In the genomic region with DNA sequence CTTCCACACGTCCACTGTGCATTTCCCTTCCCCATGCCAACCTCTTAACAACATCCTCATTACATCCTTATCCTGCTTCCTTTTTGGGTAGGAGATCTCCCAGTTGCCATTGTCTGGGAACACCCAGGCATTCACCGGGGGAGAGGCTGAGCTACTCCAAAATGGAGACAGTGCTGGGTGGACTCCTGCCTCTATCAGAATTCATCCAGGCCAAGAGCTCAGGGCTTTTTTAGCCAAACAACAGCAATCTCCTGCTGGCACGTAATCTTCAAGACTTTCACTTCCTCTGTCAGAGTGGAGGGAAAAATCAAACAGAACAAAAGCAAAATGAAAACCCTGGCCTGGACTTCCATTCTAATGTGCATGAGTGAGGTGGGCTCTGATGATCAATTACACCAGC, we compare ENCODE assay signal across 11 cellular contexts.
DNase-seq lines count a peak whose midpoint lies in the region; ATAC-seq and TF ChIP-seq lines count a peak whose summit lies in the region.
"Had no signal": no experiment of that assay in that cellular context is flagged by ENCODE, and none has a peak within 500 bp of the region (broad histone marks: within the 10 kb centered on the region; RNA-seq: fewer than 3 reads in every experiment).

No MANE protein-coding gene starts in this region.

- peaks cover 20% of the 10 kb centered on the region for H3K27me3 Mint-ChIP-seq in dendritic cell treated with granulocyte-macrophage colony-stimulating factor and Interleukin-4, amounts not matched to agents 40 ng/mL and 50 ng/mL, for 4 days

- no peaks in the 10 kb centered on the region for H3K9me3 Mint-ChIP-seq in dendritic cell treated with granulocyte-macrophage colony-stimulating factor and Interleukin-4, amounts not matched to agents 40 ng/mL and 50 ng/mL, for 4 days

- H3K27ac ChIP-seq in spleen, result peak overlapping the region in 6 of 8 donors; percentile 22 to 73 (median 49)

- TF ChIP-seq CTCF in spleen (IDR thresholded peaks at IDR 0.05 in 8 of 11, conservative IDR thresholded peaks at IDR 0.05 in 3 of 11), result no peak

- ATAC-seq in GM19351 (IDR thresholded peaks at IDR 0.05; ENCODE audit: unreplicated experiment), result peak; percentile 77
- ATAC-seq in HG03521 (IDR thresholded peaks at IDR 0.05; ENCODE audit: unreplicated experiment), result peak; percentile 61
- ATAC-seq in HG02884 (IDR thresholded peaks at IDR 0.05; ENCODE audit: unreplicated experiment), result no peak
- ATAC-seq in HG03520 (IDR thresholded peaks at IDR 0.05; ENCODE audit: unreplicated experiment), result no peak

- no peaks in the 10 kb centered on the region for H3K9me3 ChIP-seq in spleen

- no peaks in the 10 kb centered on the region for H3K36me3 ChIP-seq in spleen

- H3K4me3 Mint-ChIP-seq in dendritic cell treated with granulocyte-macrophage colony-stimulating factor and Interleukin-4, amounts not matched to agents 40 ng/mL and 50 ng/mL, for 4 days, result peak overlapping the region; percentile 59

- DNase-seq in spleen (no peak), NCI-H187 (lab: John Stamatoyannopoulos, UW) (no peak), NCI-H82 (lab: John Stamatoyannopoulos, UW) (no peak)
- DNase-seq: activated gamma-delta T cell; hypothalamus; stimulated activated CD4-positive, alpha-beta T cell treated with anti-CD3 and anti-CD28 coated beads, Interleukin-2, amount 100 ng/mL, for 24 hours had no signal

- TF ChIP-seq POLR2A in spleen (IDR thresholded peaks at IDR 0.05), result no peak

- H3K4me1 ChIP-seq in spleen, result peaks cover 12 to 34% (median 23%) of the 10 kb centered on the region in 6 donors

- no peak overlapping the region for H3K4me3 ChIP-seq in spleen

- H3K4me1 Mint-ChIP-seq in dendritic cell treated with granulocyte-macrophage colony-stimulating factor and Interleukin-4, amounts not matched to agents 40 ng/mL and 50 ng/mL, for 4 days (ENCODE audit: low read depth), result peaks cover 47% of the 10 kb centered on the region

- peaks cover 0 to 16% (median 0%) of the 10 kb centered on the region in 7 donors for H3K27me3 ChIP-seq in spleen (replicated peaks in 1 of 7)

- WGBS in spleen, 5 donors, result 7 to 17% (median 8%) methylated on average over 3 of the region's 3 CpGs

- H3K36me3 Mint-ChIP-seq in dendritic cell treated with granulocyte-macrophage colony-stimulating factor and Interleukin-4, amounts not matched to agents 40 ng/mL and 50 ng/mL, for 4 days (ENCODE audit: low read depth), result no peaks in the 10 kb centered on the region

- H3K27ac Mint-ChIP-seq in dendritic cell treated with granulocyte-macrophage colony-stimulating factor and Interleukin-4, amounts not matched to agents 40 ng/mL and 50 ng/mL, for 4 days, result peak overlapping the region; percentile 92

- intact Hi-C loops in dendritic cell treated with granulocyte-macrophage colony-stimulating factor and Interleukin-4, amounts not matched to agents 40 ng/mL and 50 ng/mL, for 4 days (cut with micrococcal nuclease), result loop anchor here (5.0 kb wide), 1 partner anchor 51 kb away; no protein-coding TSS in a partner anchor
- intact Hi-C loops in spleen (cut with DNase I; ENCODE audit: low total_unique reads), result no loop called here

Comparison
In these comparisons a context has a peak if more than half of its experiments do, and no peak if none do; other contexts are left out.
1. ATAC-seq: peak in GM19351 (single experiment) and HG03521 (single experiment); none in HG02884 (single experiment) and HG03520 (single experiment).